ENCODE assay signal across 13 cellular contexts in the genomic region with DNA sequence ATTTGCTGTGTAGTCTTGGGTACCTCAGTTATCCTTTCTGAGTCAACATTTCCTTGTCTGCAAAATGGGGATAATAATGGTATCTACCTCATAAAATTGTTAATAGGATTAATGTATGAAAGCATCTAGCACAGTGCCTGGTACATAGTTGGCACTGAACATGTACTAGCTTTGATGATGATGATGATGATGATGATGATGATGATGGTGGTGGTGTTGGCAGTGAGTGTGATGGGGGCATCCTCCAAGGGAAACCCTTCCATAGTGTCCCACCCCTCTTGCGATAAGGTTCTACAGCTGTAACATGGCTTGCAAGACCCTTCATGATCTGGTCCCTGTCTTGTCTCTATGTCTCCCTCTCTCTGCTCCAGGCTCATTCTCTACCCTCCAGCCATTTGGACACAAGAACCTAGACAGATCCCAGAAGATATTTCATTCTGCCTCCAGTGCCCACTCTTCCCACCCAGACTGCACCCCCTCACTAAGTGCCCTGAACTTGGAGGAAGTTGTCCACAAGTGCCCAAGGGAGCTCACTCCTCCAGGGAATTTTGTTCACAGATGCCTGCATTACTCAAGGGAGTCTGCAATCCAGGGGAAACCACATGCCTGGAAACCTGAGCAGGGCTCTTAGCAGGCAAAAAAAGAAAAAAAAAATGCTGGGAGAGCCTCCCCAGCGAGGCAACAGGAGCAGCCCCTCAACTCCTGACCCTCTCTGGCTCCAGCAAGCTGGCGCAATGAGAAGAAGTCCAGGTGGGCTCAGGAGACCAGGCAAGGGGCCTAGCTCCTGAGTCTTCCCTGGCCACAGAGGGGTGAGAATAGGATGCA.
DNase-seq lines count a peak whose midpoint lies in the region; ATAC-seq and TF ChIP-seq lines count a peak whose summit lies in the region.
"Had no signal": no experiment of that assay in that cellular context is flagged by ENCODE, and none has a peak within 500 bp of the region (broad histone marks: within the 10 kb centered on the region; RNA-seq: fewer than 3 reads in every experiment).

No MANE protein-coding gene starts in this region.

- no peak for TF ChIP-seq CTCF in HEK293 (tag by site-specific recombination; IDR thresholded peaks at IDR 0.05)

- no peaks in the 10 kb centered on the region for H3K9me3 ChIP-seq in HEK293 (ENCODE audit: control insufficient read depth, insufficient read depth, low read depth, low read length)
- no peaks in the 10 kb centered on the region for H3K9me3 ChIP-seq in adipocyte (ENCODE audit: control insufficient read depth, low read length)
- H3K9me3 ChIP-seq: Peyer's patch, testis had no signal

- H3K4me1 ChIP-seq in ACC112 (ENCODE audit: control insufficient read depth, insufficient read depth, low read length, unreplicated experiment) (peaks cover 34% of the 10 kb centered on the region), HEK293 (ENCODE audit: control insufficient read depth, insufficient read depth, low read length) (no peaks in the 10 kb centered on the region), adipocyte (ENCODE audit: control insufficient read depth, insufficient read depth, low read length) (peaks cover 31% of the 10 kb centered on the region)
- H3K4me1 ChIP-seq: Peyer's patch, testis had no signal

- peak overlapping the region; percentile 56 for H3K27ac ChIP-seq in ACC112 (ENCODE audit: low read depth, low read length)
- no peak overlapping the region for H3K27ac ChIP-seq in HEK293 (ENCODE audit: extremely low read depth, low read depth, low read length)
- H3K27ac ChIP-seq: Peyer's patch, testis had no signal

- H2AFZ ChIP-seq in ACC112 (ENCODE audit: low read length, unreplicated experiment), result no peak overlapping the region

- no peak overlapping the region for H3K9ac ChIP-seq in adipocyte (ENCODE audit: low read length)

- POLR2A ChIA-PET in HEK293 (lab: Yijun Ruan, JAX), result no interaction called here

- H3K27me3 ChIP-seq in ACC112 (ENCODE audit: insufficient read depth, low read length), result no peaks in the 10 kb centered on the region
- H3K27me3 ChIP-seq in adipocyte (replicated peaks; ENCODE audit: control insufficient read depth, insufficient read depth, low read length), result no peaks in the 10 kb centered on the region
- H3K27me3 ChIP-seq: Peyer's patch, testis had no signal

- H3K36me3 ChIP-seq in ACC112 (ENCODE audit: insufficient read depth, low read length) (peaks cover 4% of the 10 kb centered on the region; the same call in 1 of the 2 replicates), HEK293 (ENCODE audit: control insufficient read depth in 2 of 2, insufficient read depth in 1 of 2, low read length in 2 of 2) (no peaks in the 10 kb centered on the region), adipocyte (ENCODE audit: control insufficient read depth, insufficient read depth, low read length, severe bottlenecking) (no peaks in the 10 kb centered on the region)

- H3K4me3 ChIP-seq in ACC112 (ENCODE audit: low read depth, low read length), result no peak overlapping the region
- H3K4me3 ChIP-seq in HEK293 (ENCODE audit: low read depth, low read length), result no peak overlapping the region
- no peak overlapping the region for H3K4me3 ChIP-seq in adipocyte (ENCODE audit: low read length)
- H3K4me3 ChIP-seq: Peyer's patch, testis had no signal

- H3K79me2 ChIP-seq in ACC112 (ENCODE audit: control insufficient read depth, insufficient read depth, low read length, unreplicated experiment), result no peaks in the 10 kb centered on the region

- CTCF ChIA-PET in HEK293 (lab: Yijun Ruan, JAX), result interaction anchor here (0.5 to 0.7 kb wide), 2 partner anchors 145 to 198 kb away, joined by 3 to 4 read pairs; no protein-coding TSS in a partner anchor

- DNase-seq in adipocyte (ENCODE audit: low read depth) (peak; percentile 66), hepatic stellate cell (ENCODE audit: low spot score) (peak; percentile 78), AML-193 (lab: John Stamatoyannopoulos, UW) (no peak), NCI-H146 (lab: John Stamatoyannopoulos, UW) (no peak)
- DNase-seq: activated CD4-positive, alpha-beta T cell treated with anti-CD3 and anti-CD28 coated beads, Interleukin-2, amount 10 ng/mL, durations not matched to agents 24 days and 14 days; immature natural killer cell; NCI-H1105 treated with DMSO at 0.1 percent for 48 hours; testis had no signal

- ATAC-seq in HG03342 (IDR thresholded peaks at IDR 0.05; ENCODE audit: unreplicated experiment) (no peak), HG03025 (IDR thresholded peaks at IDR 0.05; ENCODE audit: low FRiP score, unreplicated experiment) (no peak)

TF ChIP-seq in HEK293, 187 proteins besides CTCF, POLR2A, EP300 and RAD21:
- TF ChIP-seq ZNF600 (tag by site-specific recombination; IDR thresholded peaks at IDR 0.05), result no peak
- TF ChIP-seq PRDM1 (tag by site-specific recombination; IDR thresholded peaks at IDR 0.05), result no peak
- no peak for TF ChIP-seq ZNF514 (tag by site-specific recombination; IDR thresholded peaks at IDR 0.05)
- TF ChIP-seq, protein P1, sequence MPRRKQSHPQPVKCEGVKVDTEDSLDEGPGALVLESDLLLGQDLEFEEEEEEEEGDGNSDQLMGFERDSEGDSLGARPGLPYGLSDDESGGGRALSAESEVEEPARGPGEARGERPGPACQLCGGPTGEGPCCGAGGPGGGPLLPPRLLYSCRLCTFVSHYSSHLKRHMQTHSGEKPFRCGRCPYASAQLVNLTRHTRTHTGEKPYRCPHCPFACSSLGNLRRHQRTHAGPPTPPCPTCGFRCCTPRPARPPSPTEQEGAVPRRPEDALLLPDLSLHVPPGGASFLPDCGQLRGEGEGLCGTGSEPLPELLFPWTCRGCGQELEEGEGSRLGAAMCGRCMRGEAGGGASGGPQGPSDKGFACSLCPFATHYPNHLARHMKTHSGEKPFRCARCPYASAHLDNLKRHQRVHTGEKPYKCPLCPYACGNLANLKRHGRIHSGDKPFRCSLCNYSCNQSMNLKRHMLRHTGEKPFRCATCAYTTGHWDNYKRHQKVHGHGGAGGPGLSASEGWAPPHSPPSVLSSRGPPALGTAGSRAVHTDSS (tag by site-specific recombination; IDR thresholded peaks at IDR 0.05), result peak; percentile 86
- TF ChIP-seq, protein P2, sequence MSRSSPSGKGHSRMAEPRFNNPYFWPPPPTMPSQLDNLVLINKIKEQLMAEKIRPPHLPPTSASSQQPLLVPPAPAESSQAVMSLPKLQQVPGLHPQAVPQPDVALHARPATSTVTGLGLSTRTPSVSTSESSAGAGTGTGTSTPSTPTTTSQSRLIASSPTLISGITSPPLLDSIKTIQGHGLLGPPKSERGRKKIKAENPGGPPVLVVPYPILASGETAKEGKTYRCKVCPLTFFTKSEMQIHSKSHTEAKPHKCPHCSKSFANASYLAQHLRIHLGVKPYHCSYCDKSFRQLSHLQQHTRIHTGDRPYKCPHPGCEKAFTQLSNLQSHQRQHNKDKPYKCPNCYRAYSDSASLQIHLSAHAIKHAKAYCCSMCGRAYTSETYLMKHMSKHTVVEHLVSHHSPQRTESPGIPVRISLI (tag by site-specific recombination; IDR thresholded peaks at IDR 0.05), result peak; percentile 81
- 0 out of 2 replicates have a peak, but pooled peaks have one; percentile 18 for TF ChIP-seq GLIS1 (tag by site-specific recombination; IDR thresholded peaks at IDR 0.05)

Comparison
In these comparisons a context has a peak if more than half of its experiments do, and no peak if none do; other contexts are left out.
1. DNase-seq: peak in adipocyte (single experiment) and hepatic stellate cell (single experiment); none in AML-193 (0 of 2) and NCI-H146 (single experiment).